Comparison of ENCODE assay signal across 1 cellular context in the genomic region with DNA sequence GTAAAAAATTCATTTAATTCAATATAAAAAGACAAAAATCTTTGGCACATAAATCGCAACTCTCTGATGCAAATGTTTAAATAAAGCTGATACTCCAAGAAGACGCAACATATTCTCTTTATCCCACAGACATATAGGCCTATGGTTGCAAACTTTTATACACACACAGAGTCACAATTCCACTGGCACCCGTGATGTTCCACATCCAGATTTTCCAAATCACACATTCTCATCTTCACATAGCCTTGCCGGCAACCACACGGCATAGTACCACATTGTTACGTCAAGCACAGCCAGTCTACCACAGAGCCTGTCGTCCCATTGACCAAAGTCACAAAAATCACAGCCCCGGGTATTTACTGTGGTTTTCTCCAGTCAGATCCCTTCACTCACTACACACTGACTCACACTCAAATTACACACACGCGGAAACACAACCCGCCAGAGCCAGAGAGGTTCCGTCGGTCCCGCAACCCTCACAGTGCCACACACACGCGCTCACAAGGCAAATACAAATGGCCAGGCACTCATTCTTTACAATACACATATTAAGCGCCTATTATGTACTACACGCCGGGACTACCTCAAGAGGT.
TF ChIP-seq lines count a peak whose summit lies in the region.

No MANE protein-coding gene starts in this region.

TF ChIP-seq in GM23338, 12 proteins besides CTCF, POLR2A, EP300 and RAD21 (continued from another document):
- TF ChIP-seq, protein P1, sequence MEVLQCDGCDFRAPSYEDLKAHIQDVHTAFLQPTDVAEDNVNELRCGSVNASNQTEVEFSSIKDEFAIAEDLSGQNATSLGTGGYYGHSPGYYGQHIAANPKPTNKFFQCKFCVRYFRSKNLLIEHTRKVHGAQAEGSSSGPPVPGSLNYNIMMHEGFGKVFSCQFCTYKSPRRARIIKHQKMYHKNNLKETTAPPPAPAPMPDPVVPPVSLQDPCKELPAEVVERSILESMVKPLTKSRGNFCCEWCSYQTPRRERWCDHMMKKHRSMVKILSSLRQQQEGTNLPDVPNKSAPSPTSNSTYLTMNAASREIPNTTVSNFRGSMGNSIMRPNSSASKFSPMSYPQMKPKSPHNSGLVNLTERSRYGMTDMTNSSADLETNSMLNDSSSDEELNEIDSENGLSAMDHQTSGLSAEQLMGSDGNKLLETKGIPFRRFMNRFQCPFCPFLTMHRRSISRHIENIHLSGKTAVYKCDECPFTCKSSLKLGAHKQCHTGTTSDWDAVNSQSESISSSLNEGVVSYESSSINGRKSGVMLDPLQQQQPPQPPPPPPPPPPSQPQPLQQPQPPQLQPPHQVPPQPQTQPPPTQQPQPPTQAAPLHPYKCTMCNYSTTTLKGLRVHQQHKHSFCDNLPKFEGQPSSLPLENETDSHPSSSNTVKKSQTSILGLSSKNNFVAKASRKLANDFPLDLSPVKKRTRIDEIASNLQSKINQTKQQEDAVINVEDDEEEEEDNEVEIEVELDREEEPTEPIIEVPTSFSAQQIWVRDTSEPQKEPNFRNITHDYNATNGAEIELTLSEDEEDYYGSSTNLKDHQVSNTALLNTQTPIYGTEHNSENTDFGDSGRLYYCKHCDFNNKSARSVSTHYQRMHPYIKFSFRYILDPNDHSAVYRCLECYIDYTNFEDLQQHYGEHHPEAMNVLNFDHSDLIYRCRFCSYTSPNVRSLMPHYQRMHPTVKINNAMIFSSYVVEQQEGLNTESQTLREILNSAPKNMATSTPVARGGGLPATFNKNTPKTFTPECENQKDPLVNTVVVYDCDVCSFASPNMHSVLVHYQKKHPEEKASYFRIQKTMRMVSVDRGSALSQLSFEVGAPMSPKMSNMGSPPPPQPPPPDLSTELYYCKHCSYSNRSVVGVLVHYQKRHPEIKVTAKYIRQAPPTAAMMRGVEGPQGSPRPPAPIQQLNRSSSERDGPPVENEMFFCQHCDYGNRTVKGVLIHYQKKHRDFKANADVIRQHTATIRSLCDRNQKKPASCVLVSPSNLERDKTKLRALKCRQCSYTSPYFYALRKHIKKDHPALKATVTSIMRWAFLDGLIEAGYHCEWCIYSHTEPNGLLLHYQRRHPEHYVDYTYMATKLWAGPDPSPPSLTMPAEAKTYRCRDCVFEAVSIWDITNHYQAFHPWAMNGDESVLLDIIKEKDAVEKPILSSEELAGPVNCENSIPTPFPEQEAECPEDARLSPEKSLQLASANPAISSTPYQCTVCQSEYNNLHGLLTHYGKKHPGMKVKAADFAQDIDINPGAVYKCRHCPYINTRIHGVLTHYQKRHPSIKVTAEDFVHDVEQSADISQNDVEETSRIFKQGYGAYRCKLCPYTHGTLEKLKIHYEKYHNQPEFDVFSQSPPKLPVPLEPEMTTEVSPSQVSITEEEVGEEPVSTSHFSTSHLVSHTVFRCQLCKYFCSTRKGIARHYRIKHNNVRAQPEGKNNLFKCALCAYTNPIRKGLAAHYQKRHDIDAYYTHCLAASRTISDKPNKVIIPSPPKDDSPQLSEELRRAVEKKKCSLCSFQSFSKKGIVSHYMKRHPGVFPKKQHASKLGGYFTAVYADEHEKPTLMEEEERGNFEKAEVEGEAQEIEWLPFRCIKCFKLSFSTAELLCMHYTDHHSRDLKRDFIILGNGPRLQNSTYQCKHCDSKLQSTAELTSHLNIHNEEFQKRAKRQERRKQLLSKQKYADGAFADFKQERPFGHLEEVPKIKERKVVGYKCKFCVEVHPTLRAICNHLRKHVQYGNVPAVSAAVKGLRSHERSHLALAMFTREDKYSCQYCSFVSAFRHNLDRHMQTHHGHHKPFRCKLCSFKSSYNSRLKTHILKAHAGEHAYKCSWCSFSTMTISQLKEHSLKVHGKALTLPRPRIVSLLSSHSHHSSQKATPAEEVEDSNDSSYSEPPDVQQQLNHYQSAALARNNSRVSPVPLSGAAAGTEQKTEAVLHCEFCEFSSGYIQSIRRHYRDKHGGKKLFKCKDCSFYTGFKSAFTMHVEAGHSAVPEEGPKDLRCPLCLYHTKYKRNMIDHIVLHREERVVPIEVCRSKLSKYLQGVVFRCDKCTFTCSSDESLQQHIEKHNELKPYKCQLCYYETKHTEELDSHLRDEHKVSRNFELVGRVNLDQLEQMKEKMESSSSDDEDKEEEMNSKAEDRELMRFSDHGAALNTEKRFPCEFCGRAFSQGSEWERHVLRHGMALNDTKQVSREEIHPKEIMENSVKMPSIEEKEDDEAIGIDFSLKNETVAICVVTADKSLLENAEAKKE (CRISPR knock-in tag; IDR thresholded peaks at IDR 0.05): no peak
